In genomic region chr3:16335364-16335763, GRCh38 we compare ENCODE assay signal across 21 cellular contexts.
DNase-seq lines count a peak whose midpoint lies in the region; ATAC-seq and TF ChIP-seq lines count a peak whose summit lies in the region.
"Had no signal": no experiment of that assay in that cellular context is flagged by ENCODE, and none has a peak within 500 bp of the region (broad histone marks: within the 10 kb centered on the region; RNA-seq: fewer than 3 reads in every experiment).

No MANE protein-coding gene starts in this region.

- no peak overlapping the region for H3K4me3 Mint-ChIP-seq in T-helper 2 cell treated with Interferon-gamma antibody and Interleukin-4, amounts not matched to agents 5 μg/mL and 100 μg/mL, for 36 hours
- no peak overlapping the region for H3K4me3 Mint-ChIP-seq in activated naive CD8-positive, alpha-beta T cell treated with anti-CD3 and anti-CD28 coated beads, Interleukin-2, amount 50 U/mL, for 24 hours
- H3K4me3 Mint-ChIP-seq in naive thymus-derived CD4-positive, alpha-beta T cell, result peak overlapping the region in 3 of 10 donors; percentile 16 to 40 (median 25)
- no peak overlapping the region for H3K4me3 Mint-ChIP-seq in CD14-positive monocyte

- peaks cover 16% of the 10 kb centered on the region for H3K9me3 Mint-ChIP-seq in T-helper 2 cell treated with Interferon-gamma antibody and Interleukin-4, amounts not matched to agents 5 μg/mL and 100 μg/mL, for 36 hours
- H3K9me3 Mint-ChIP-seq in activated naive CD8-positive, alpha-beta T cell treated with anti-CD3 and anti-CD28 coated beads, Interleukin-2, amount 50 U/mL, for 24 hours, result peaks cover 17% of the 10 kb centered on the region
- H3K9me3 Mint-ChIP-seq in naive thymus-derived CD4-positive, alpha-beta T cell, result peaks cover 4 to 25% (median 12%) of the 10 kb centered on the region in 11 donors
- H3K9me3 Mint-ChIP-seq in CD14-positive monocyte, result peaks cover 10 to 20% (median 12%) of the 10 kb centered on the region in 7 donors

- no peak overlapping the region for H3K9ac ChIP-seq in DND-41 (ENCODE audit: low read depth, low read length)

- peaks cover 30% of the 10 kb centered on the region for H3K4me1 Mint-ChIP-seq in T-helper 2 cell treated with Interferon-gamma antibody and Interleukin-4, amounts not matched to agents 5 μg/mL and 100 μg/mL, for 36 hours (ENCODE audit: low read depth)
- H3K4me1 Mint-ChIP-seq in activated naive CD8-positive, alpha-beta T cell treated with anti-CD3 and anti-CD28 coated beads, Interleukin-2, amount 50 U/mL, for 24 hours, result peaks cover 48% of the 10 kb centered on the region
- H3K4me1 Mint-ChIP-seq in naive thymus-derived CD4-positive, alpha-beta T cell, result peaks cover 35 to 96% (median 71%) of the 10 kb centered on the region in 7 donors
- H3K4me1 Mint-ChIP-seq in CD14-positive monocyte, result peaks cover 23% of the 10 kb centered on the region

- peak overlapping the region; percentile 46 for H3K27ac Mint-ChIP-seq in T-helper 2 cell treated with Interferon-gamma antibody and Interleukin-4, amounts not matched to agents 5 μg/mL and 100 μg/mL, for 36 hours
- H3K27ac Mint-ChIP-seq in activated naive CD8-positive, alpha-beta T cell treated with anti-CD3 and anti-CD28 coated beads, Interleukin-2, amount 50 U/mL, for 24 hours, result peak overlapping the region; percentile 28
- H3K27ac Mint-ChIP-seq in naive thymus-derived CD4-positive, alpha-beta T cell, result peak overlapping the region; percentile 53 to 91 (median 80)
- peak overlapping the region in 2 of 7 donors; percentile 2 to 4 for H3K27ac Mint-ChIP-seq in CD14-positive monocyte

- H2AFZ ChIP-seq in DND-41 (ENCODE audit: low read depth, low read length), result no peak overlapping the region

- DNase-seq in T-helper 2 cell treated with Interferon-gamma antibody and Interleukin-4, amounts not matched to agents 5 μg/mL and 100 μg/mL, for 36 hours (ENCODE audit: low spot score), result no peak
- DNase-seq in T-helper 2 cell (no peak), DND-41 (no peak), retina (no peak), CD14-positive monocyte (ENCODE audit: low spot score) (no peak), omental fat pad (ENCODE audit: low spot score) (no peak)
- DNase-seq in activated naive CD8-positive, alpha-beta T cell treated with anti-CD3 and anti-CD28 coated beads, Interleukin-2, amount 50 U/mL, for 24 hours, result no peak
- DNase-seq in naive thymus-derived CD4-positive, alpha-beta T cell, result no peak
- DNase-seq: 8988T; activated CD4-positive, CD25-positive, alpha-beta regulatory T cell; body of pancreas; Calu3; mucosa of descending colon; NCI-H1417; NK-92 treated with Interleukin-12 subunit alpha and Interleukin-12 subunit beta, amount 100 ng/mL, for 24 hours; spleen; stimulated activated CD4-positive, alpha-beta T cell treated with anti-CD3 and anti-CD28 coated beads, Interleukin-4, amount 100 ng/mL, for 4 hours; substantia nigra; T-helper 9 cell had no signal

- POLR2A ChIA-PET in naive thymus-derived CD4-positive, alpha-beta T cell (lab: Charles Lee), result interaction anchor here (0.7 to 1.4 kb wide), 4 partner anchors 12 to 189 kb away, joined by 3 to 6 read pairs (median 4); no protein-coding TSS in a partner anchor

- ATAC-seq in DND-41 (ENCODE audit: insufficient read depth, low read depth) (no peak), omental fat pad (ENCODE audit: low FRiP score) (no peak)
- ATAC-seq in activated naive CD8-positive, alpha-beta T cell treated with anti-CD3 and anti-CD28 coated beads, Interleukin-2, amount 50 U/mL, for 24 hours, result no peak
- no peak for ATAC-seq in naive thymus-derived CD4-positive, alpha-beta T cell
- ATAC-seq: body of pancreas, mucosa of descending colon had no signal

- no peak overlapping the region for H3K4me3 ChIP-seq in DND-41 (ENCODE audit: low read depth in 1 of 2, low read length in 2 of 2)
- H3K4me3 ChIP-seq in naive thymus-derived CD4-positive, alpha-beta T cell (ENCODE audit: low read length), result no peak overlapping the region
- H3K4me3 ChIP-seq: body of pancreas, mucosa of descending colon, SJSA1, spleen had no signal

- H3K4me2 ChIP-seq in DND-41 (ENCODE audit: insufficient read depth, low read length), result no peak overlapping the region

- H3K36me3 ChIP-seq in DND-41 (ENCODE audit: insufficient read depth, low read length), result peaks cover 70% of the 10 kb centered on the region
- peaks cover 0 to 67% (median 13%) of the 10 kb centered on the region in 3 experiments for H3K36me3 ChIP-seq in naive thymus-derived CD4-positive, alpha-beta T cell (ENCODE audit: control insufficient read depth in 2 of 3, insufficient read depth in 3 of 3, low read length in 3 of 3)
- H3K36me3 ChIP-seq: neutrophil had no signal

- peaks cover 71% of the 10 kb centered on the region for H3K36me3 Mint-ChIP-seq in T-helper 2 cell treated with Interferon-gamma antibody and Interleukin-4, amounts not matched to agents 5 μg/mL and 100 μg/mL, for 36 hours (ENCODE audit: low read depth)
- peaks cover 75% of the 10 kb centered on the region for H3K36me3 Mint-ChIP-seq in activated naive CD8-positive, alpha-beta T cell treated with anti-CD3 and anti-CD28 coated beads, Interleukin-2, amount 50 U/mL, for 24 hours (ENCODE audit: low read depth)
- H3K36me3 Mint-ChIP-seq in naive thymus-derived CD4-positive, alpha-beta T cell, result peaks cover 34 to 68% (median 65%) of the 10 kb centered on the region in 5 donors
- H3K36me3 Mint-ChIP-seq in CD14-positive monocyte, result peaks cover 47 to 57% of the 10 kb centered on the region in 2 donors

- peaks cover 10% of the 10 kb centered on the region for H3K9me3 ChIP-seq in DND-41 (ENCODE audit: insufficient read depth, low read length, severe bottlenecking)
- H3K9me3 ChIP-seq in naive thymus-derived CD4-positive, alpha-beta T cell (ENCODE audit: control insufficient read depth in 2 of 3, low read length in 3 of 3), result peaks cover 0 to 16% (median 0%) of the 10 kb centered on the region in 3 experiments
- H3K9me3 ChIP-seq: neutrophil had no signal

- no peak for TF ChIP-seq CTCF in DND-41 (IDR thresholded peaks at IDR 0.05; ENCODE audit: borderline replicate concordance, extremely low read depth, low read length, poor library complexity, severe bottlenecking)
- TF ChIP-seq CTCF in CD14-positive monocyte (IDR thresholded peaks at IDR 0.05), result no peak
- TF ChIP-seq CTCF in omental fat pad (IDR thresholded peaks at IDR 0.05), result no peak

- peaks cover 28% of the 10 kb centered on the region for H3K4me1 ChIP-seq in DND-41 (ENCODE audit: insufficient read depth, low read length)
- H3K4me1 ChIP-seq in naive thymus-derived CD4-positive, alpha-beta T cell (ENCODE audit: control insufficient read depth in 2 of 2, insufficient read depth in 2 of 2, low read length in 2 of 2), result peaks cover 22% of the 10 kb centered on the region in 2 donors
- H3K4me1 ChIP-seq: body of pancreas had no signal

- no peaks in the 10 kb centered on the region for H3K27me3 ChIP-seq in DND-41 (ENCODE audit: insufficient read depth, low read length, poor library complexity)
- no peaks in the 10 kb centered on the region for H3K27me3 ChIP-seq in naive thymus-derived CD4-positive, alpha-beta T cell (ENCODE audit: control insufficient read depth in 2 of 2, insufficient read depth in 2 of 2, low read length in 2 of 2)
- H3K27me3 ChIP-seq: body of pancreas, neutrophil, SJSA1, spleen had no signal

- H3K27ac ChIP-seq in DND-41 (ENCODE audit: low read length), result 0 out of 2 replicates have a peak overlapping the region, but pooled peaks have one; percentile 10
- peak overlapping the region; percentile 2 for H3K27ac ChIP-seq in naive thymus-derived CD4-positive, alpha-beta T cell (ENCODE audit: low read depth, low read length)
- H3K27ac ChIP-seq: body of pancreas, neutrophil, SJSA1 had no signal

- H3K79me2 ChIP-seq in DND-41 (ENCODE audit: insufficient read depth, low read length), result peaks cover 45% of the 10 kb centered on the region

- no peaks in the 10 kb centered on the region for H4K20me1 ChIP-seq in DND-41 (ENCODE audit: insufficient read depth, low read length)

- H3K27me3 Mint-ChIP-seq in T-helper 2 cell treated with Interferon-gamma antibody and Interleukin-4, amounts not matched to agents 5 μg/mL and 100 μg/mL, for 36 hours (ENCODE audit: low read depth), result no peaks in the 10 kb centered on the region
- H3K27me3 Mint-ChIP-seq in activated naive CD8-positive, alpha-beta T cell treated with anti-CD3 and anti-CD28 coated beads, Interleukin-2, amount 50 U/mL, for 24 hours, result no peaks in the 10 kb centered on the region
- no peaks in the 10 kb centered on the region for H3K27me3 Mint-ChIP-seq in naive thymus-derived CD4-positive, alpha-beta T cell
- H3K27me3 Mint-ChIP-seq in CD14-positive monocyte (ENCODE audit: low read depth in 3 of 3), result no peaks in the 10 kb centered on the region

- intact Hi-C loops in naive thymus-derived CD4-positive, alpha-beta T cell (cut with micrococcal nuclease), result loop anchor here (5.0 kb wide), 2 partner anchors 33 to 37 kb away; no protein-coding TSS in a partner anchor
- intact Hi-C loops in CD14-positive monocyte (cut with micrococcal nuclease), result no loop called here

- CTCF ChIA-PET in naive thymus-derived CD4-positive, alpha-beta T cell (lab: Charles Lee), result interaction anchor here (1.1 kb wide), 1 partner anchor 44 kb away, joined by 3 read pairs; no protein-coding TSS in a partner anchor

Comparison
In these comparisons a context has a peak if more than half of its experiments do, and no peak if none do; other contexts are left out.
1. intact Hi-C loops: an anchor here in naive thymus-derived CD4-positive, alpha-beta T cell (5.0 kb wide); none called in CD14-positive monocyte.